8 cellular contexts compared by ENCODE assay signal in genomic region chr15:40439461-40440299, GRCh38. TPM values are rescaled to one million over a fixed set of nuclear protein-coding genes. Genes with fewer than 3 reads are reported as not detected.
A peak's percentile ranks its signal among the peaks of the same experiment; 100 is the strongest.
DNase-seq lines count a peak whose midpoint lies in the region; ATAC-seq, FAIRE-seq and TF ChIP-seq lines count a peak whose summit lies in the region.

No MANE protein-coding gene starts in this region.

- H3K27ac ChIP-seq in OCI-LY3 (ENCODE audit: low read length) (no peak overlapping the region), GM12878 (ENCODE audit: control insufficient read depth, insufficient read depth) (no peak overlapping the region), iPS-20b (ENCODE audit: low read length) (peak overlapping the region; percentile 50), skeletal muscle tissue (ENCODE audit: low read depth, low read length) (no peak overlapping the region)

- H3K9ac ChIP-seq in OCI-LY3 (ENCODE audit: low read length) (peak overlapping the region; percentile 86), GM12878 (ENCODE audit: control insufficient read depth, insufficient read depth, low read length) (peak overlapping the region; percentile 64), iPS-20b (ENCODE audit: low read depth, low read length) (peak overlapping the region; percentile 94; the same call in 1 of the 2 replicates), skeletal muscle tissue (ENCODE audit: low read depth in 1 of 3, low read length in 3 of 3) (peak overlapping the region; percentile 7 to 71 (median 54))

- in situ Hi-C loops in GM12878 (cut with MboI): no loop called here

- H3K36me3 ChIP-seq in OCI-LY3 (replicated peaks; ENCODE audit: low read depth, low read length) (no peaks in the 10 kb centered on the region), GM12878 (ENCODE audit: control insufficient read depth in 2 of 2, insufficient read depth in 2 of 2, low read length in 1 of 2) (no peaks in the 10 kb centered on the region), iPS-20b (ENCODE audit: insufficient read depth, low read depth, low read length) (no peaks in the 10 kb centered on the region), skeletal muscle tissue (ENCODE audit: control insufficient read depth in 3 of 3, insufficient read depth in 3 of 3, low read length in 3 of 3) (no peaks in the 10 kb centered on the region)

- no peak for TF ChIP-seq EP300 in GM12878 (IDR thresholded peaks at IDR 0.05; ENCODE audit: borderline replicate concordance in 1 of 2, control insufficient read depth in 1 of 2, low read depth in 2 of 2, low read length in 2 of 2)

- H3K4me3 ChIP-seq in OCI-LY3 (ENCODE audit: low read length) (peak overlapping the region; percentile 91), GM12878 (peak overlapping the region; percentile 74), iPS-20b (ENCODE audit: low read length) (peak overlapping the region; percentile 92), skeletal muscle tissue (ENCODE audit: low read length in 3 of 3) (peak overlapping the region; percentile 71 to 75 (median 73))

- H3K27me3 ChIP-seq in OCI-LY3 (ENCODE audit: low read depth, low read length) (peaks cover 42% of the 10 kb centered on the region), GM12878 (replicated peaks in 1 of 2; ENCODE audit: control insufficient read depth in 2 of 2, insufficient read depth in 2 of 2, low read length in 1 of 2) (peaks cover 16 to 31% of the 10 kb centered on the region in 2 experiments), iPS-20b (ENCODE audit: insufficient read depth, low read length) (peaks cover 53% of the 10 kb centered on the region), skeletal muscle tissue (ENCODE audit: control insufficient read depth in 3 of 3, insufficient read depth in 3 of 3, low read length in 3 of 3) (peaks cover 35 to 37% (median 35%) of the 10 kb centered on the region in 3 donors)

- H3K4me1 ChIP-seq in OCI-LY3 (ENCODE audit: low read length) (peaks cover 30% of the 10 kb centered on the region), GM12878 (ENCODE audit: control insufficient read depth, insufficient read depth, low read length) (peaks cover 19% of the 10 kb centered on the region), iPS-20b (ENCODE audit: insufficient read depth, low read length) (peaks cover 43% of the 10 kb centered on the region), skeletal muscle tissue (ENCODE audit: control insufficient read depth in 3 of 3, insufficient read depth in 3 of 3, low read length in 3 of 3) (peaks cover 15 to 43% (median 34%) of the 10 kb centered on the region in 3 donors)

- ATAC-seq in GM12878 (peak; percentile 25), GM21529 (IDR thresholded peaks at IDR 0.05; ENCODE audit: unreplicated experiment) (no peak), HG02981 (IDR thresholded peaks at IDR 0.05; ENCODE audit: unreplicated experiment) (no peak)

- H3K9me3 ChIP-seq in OCI-LY3 (ENCODE audit: insufficient read depth, low read length) (no peaks in the 10 kb centered on the region), GM12878 (replicated peaks; ENCODE audit: control insufficient read depth, insufficient read depth, low read length) (no peaks in the 10 kb centered on the region), iPS-20b (ENCODE audit: insufficient read depth, low read depth, low read length) (no peaks in the 10 kb centered on the region), skeletal muscle tissue (ENCODE audit: control insufficient read depth in 3 of 3, low read length in 3 of 3) (no peaks in the 10 kb centered on the region)

- H3K4me2 ChIP-seq in OCI-LY3 (ENCODE audit: low read length): peak overlapping the region; percentile 85
- peak overlapping the region; percentile 99 for H3K4me2 ChIP-seq in GM12878 (ENCODE audit: control insufficient read depth, insufficient read depth)

- 9% methylated on average over 19 of the region's 28 CpGs for WGBS in GM12878 (ENCODE audit: insufficient coverage, insufficient replicate concordance, low lambda C conversion rate, missing lambda C conversion rate)

- peak overlapping the region; percentile 61; the same call in 1 of the 2 replicates for H2AFZ ChIP-seq in OCI-LY3 (ENCODE audit: low read depth, low read length)
- peak overlapping the region; percentile 72 for H2AFZ ChIP-seq in GM12878 (ENCODE audit: control insufficient read depth, low read depth, low read length)

- intact Hi-C loops in GM12878 (cut with micrococcal nuclease; ENCODE audit: unreplicated experiment): loop anchor here (10.0 kb wide), 1 partner anchor 155 kb away; the partner anchor contains the start of gene KNL1

- no peak for TF ChIP-seq POLR2A in GM12878 (IDR thresholded peaks at IDR 0.05; ENCODE audit: low read depth, low read length)

- TF ChIP-seq CTCF in OCI-LY3 (IDR thresholded peaks at IDR 0.05; ENCODE audit: low read depth, low read length) (no peak), GM12878 (IDR thresholded peaks at IDR 0.05 in 2 of 3, conservative IDR thresholded peaks at IDR 0.05 in 1 of 3; ENCODE audit: control insufficient read depth in 2 of 3, extremely low read depth in 1 of 3, insufficient read depth in 1 of 3, low read depth in 3 of 3, low read length in 3 of 3) (no peak)

- no TSS peak for BruUV-seq in GM12878 (replicated peaks; lab: Mats Ljungman, UMichigan)

- POLR2A ChIA-PET in GM12878 (lab: Charles Lee): interaction anchor here (0.9 to 4.1 kb wide), 4 partner anchors 13 to 56 kb away, joined by 3 to 26 read pairs (median 10); partner anchors contain the start of gene IVD

- CTCF ChIA-PET in GM12878 (lab: Yijun Ruan, JAX): interaction anchor here (0.6 to 1.5 kb wide), 13 partner anchors 9 to 116 kb away, joined by 3 to 6 read pairs (median 4); no protein-coding TSS in a partner anchor

- peaks cover 29% of the 10 kb centered on the region for H4K20me1 ChIP-seq in OCI-LY3 (ENCODE audit: insufficient read depth, low read length)
- H4K20me1 ChIP-seq in GM12878 (ENCODE audit: control insufficient read depth, insufficient read depth): peaks cover 20% of the 10 kb centered on the region

- RAD21 ChIA-PET in GM12878 (lab: Charles Lee; ENCODE audit: unreplicated experiment): interaction anchor here (0.6 to 1.8 kb wide), 5 partner anchors 15 to 125 kb away, joined by 3 to 8 read pairs (median 4); partner anchors contain the start of genes CCDC32, IVD and KNSTRN

- peaks cover 36% of the 10 kb centered on the region for H3K79me2 ChIP-seq in OCI-LY3 (ENCODE audit: low read length)
- peaks cover 25% of the 10 kb centered on the region for H3K79me2 ChIP-seq in GM12878 (ENCODE audit: control insufficient read depth, insufficient read depth, low read length)

- SMC1A ChIA-PET in GM12878 (lab: Charles Lee; ENCODE audit: uncharacterized antibody, unreplicated experiment): interaction anchor here (0.6 to 1.3 kb wide), 2 partner anchors 68 to 159 kb away, joined by 3 to 4 read pairs; no protein-coding TSS in a partner anchor

- DNase-seq in activated T-cell treated with anti-CD3 and anti-CD28 coated beads for 1 hour (ENCODE audit: low read depth) (peak; percentile 16), activated T-cell treated with anti-CD3 and anti-CD28 coated beads for 4 hours (no peak), GM12878 (ENCODE audit: low read depth, low spot score) (no peak)

- FAIRE-seq in GM12878 (lab: Jason Lieb, UNC): no peak

- no peak for TF ChIP-seq RAD21 in GM12878 (IDR thresholded peaks at IDR 0.05; ENCODE audit: insufficient read depth, low read depth, low read length)

RNA-seq across cellular contexts. Expression of gene BAHD1, which starts 1.1 kb away (rescaled TPM):
- total RNA-seq in GM12878 (2013; cell fraction: nucleolus; rRNA removed): 23.1 and 25.6 TPM in 2 replicates
- total RNA-seq in GM12878 (2014; rRNA removed): 9.0 and 11.7 TPM in 2 replicates
- 5.1 and 6.0 TPM in 2 replicates for total RNA-seq in GM12878 (2014; rRNA removed; fragmentation: Illumina TruSeq; extraction: Trizol)
- total RNA-seq in GM12878 (2021): 21.7 and 21.8 TPM in 2 replicates
- 7.0 TPM for polyA plus RNA-seq in GM12878 (2011; ENCODE audit: low read depth)
- polyA plus RNA-seq in GM12878 (2011; rRNA removed): 4.5 and 5.6 TPM in 2 replicates
- polyA plus RNA-seq in GM12878 (2011; cell fraction: cytosol; rRNA removed): 6.5 and 7.4 TPM in 2 replicates
- polyA plus RNA-seq in GM12878 (2011; cell fraction: nucleus; rRNA removed): 16.6 and 21.8 TPM in 2 replicates
- 13.0 and 15.3 TPM in 2 replicates for polyA plus RNA-seq in GM12878 (2012)
- polyA plus RNA-seq in GM12878 (2014; fragmentation: Illumina TruSeq; extraction: Trizol): 5.3 and 9.6 TPM in 2 replicates
- polyA plus RNA-seq in GM12878 (2014; fragmentation: Nextera tagmentation; extraction: Ambion mirVana): under 1 TPM; 0.21 to 0.88 TPM
- 11.3 and 13.5 TPM in 2 replicates for polyA plus RNA-seq in GM12878 (2014; rRNA removed)
- 1 to 10 TPM; 1.9 to 2.2 TPM for polyA plus RNA-seq in GM12878 (2016; fragmentation: Nextera tagmentation; extraction: Ambion mirVana)
- 5.5 and 9.1 TPM in 2 replicates for polyA minus RNA-seq in GM12878 (2011; rRNA and poly(A)+ RNA removed)
- polyA minus RNA-seq in GM12878 (2011; cell fraction: cytosol; rRNA and poly(A)+ RNA removed): 4.4 and 5.9 TPM in 2 replicates
- 4.8 and 8.2 TPM in 2 replicates for polyA minus RNA-seq in GM12878 (2011; cell fraction: nucleus; rRNA and poly(A)+ RNA removed)
- total RNA-seq in skeletal muscle tissue: 9.4 TPM

RNA-seq across cellular contexts. Expression of gene CHST14, which starts 31.1 kb away (rescaled TPM):
- 4.1 and 5.4 TPM in 2 replicates for total RNA-seq in GM12878 (2013; cell fraction: nucleolus; rRNA removed)
- total RNA-seq in GM12878 (2014; rRNA removed) (6.0 and 6.8 TPM in 2 replicates), GM12878 (2014; rRNA removed; fragmentation: Illumina TruSeq; extraction: Trizol) (2.5 and 3.0 TPM in 2 replicates), GM12878 (2021) (12.8 and 13.6 TPM in 2 replicates), skeletal muscle tissue (6.8 TPM)
- 5.2 TPM for polyA plus RNA-seq in GM12878 (2011; ENCODE audit: low read depth)
- polyA plus RNA-seq in GM12878 (2011; rRNA removed) (2.3 and 4.0 TPM in 2 replicates), GM12878 (2014; fragmentation: Illumina TruSeq; extraction: Trizol) (6.5 TPM in 2 replicates), GM12878 (2014; fragmentation: Nextera tagmentation; extraction: Ambion mirVana) (1 to 10 TPM; 1.3 to 2.8 TPM), GM12878 (2014; rRNA removed) (5.9 and 6.3 TPM in 2 replicates), GM12878 (2016; fragmentation: Nextera tagmentation; extraction: Ambion mirVana) (1 to 10 TPM; 7.5 to 9.1 TPM)
- 5.8 and 6.2 TPM in 2 replicates for polyA plus RNA-seq in GM12878 (2011; cell fraction: cytosol; rRNA removed)
- 4.2 and 5.8 TPM in 2 replicates for polyA plus RNA-seq in GM12878 (2011; cell fraction: nucleus; rRNA removed)
- polyA plus RNA-seq in GM12878 (2012): 8.3 and 9.3 TPM in 2 replicates
- 4.5 and 5.2 TPM in 2 replicates for polyA minus RNA-seq in GM12878 (2011; rRNA and poly(A)+ RNA removed)
- 3.4 and 4.7 TPM in 2 replicates for polyA minus RNA-seq in GM12878 (2011; cell fraction: cytosol; rRNA and poly(A)+ RNA removed)
- 3.5 and 4.9 TPM in 2 replicates for polyA minus RNA-seq in GM12878 (2011; cell fraction: nucleus; rRNA and poly(A)+ RNA removed)

RNA-seq across cellular contexts. Expression of gene IVD, which starts 34.1 kb away (rescaled TPM):
- 115 and 119 TPM in 2 replicates for total RNA-seq in GM12878 (2013; cell fraction: nucleolus; rRNA removed)
- total RNA-seq in GM12878 (2014; rRNA removed) (31.4 and 32.5 TPM in 2 replicates), GM12878 (2014; rRNA removed; fragmentation: Illumina TruSeq; extraction: Trizol) (23.3 and 25.3 TPM in 2 replicates), GM12878 (2021) (49.2 and 51.7 TPM in 2 replicates), skeletal muscle tissue (33.4 TPM)
- 12.5 TPM for polyA plus RNA-seq in GM12878 (2011; ENCODE audit: low read depth)
- polyA plus RNA-seq in GM12878 (2011; rRNA removed) (50.4 and 50.8 TPM in 2 replicates), GM12878 (2014; fragmentation: Illumina TruSeq; extraction: Trizol) (40.5 and 40.6 TPM in 2 replicates), GM12878 (2014; fragmentation: Nextera tagmentation; extraction: Ambion mirVana) (1 to 10 TPM; 5.3 to 8.2 TPM), GM12878 (2014; rRNA removed) (51.3 and 55.2 TPM in 2 replicates), GM12878 (2016; fragmentation: Nextera tagmentation; extraction: Ambion mirVana) (10 to 100 TPM; 57.7 to 59.8 TPM)
- 71.6 and 81.3 TPM in 2 replicates for polyA plus RNA-seq in GM12878 (2011; cell fraction: cytosol; rRNA removed)
- polyA plus RNA-seq in GM12878 (2011; cell fraction: nucleus; rRNA removed): 60.5 and 63.6 TPM in 2 replicates
- polyA plus RNA-seq in GM12878 (2012): 23.5 and 29.0 TPM in 2 replicates
- polyA minus RNA-seq in GM12878 (2011; rRNA and poly(A)+ RNA removed): 52.2 and 73.8 TPM in 2 replicates
- polyA minus RNA-seq in GM12878 (2011; cell fraction: cytosol; rRNA and poly(A)+ RNA removed): 15.2 and 20.0 TPM in 2 replicates
- polyA minus RNA-seq in GM12878 (2011; cell fraction: nucleus; rRNA and poly(A)+ RNA removed): 34.6 and 52.5 TPM in 2 replicates

RNA-seq across cellular contexts. Expression of gene KNSTRN, which starts 57.2 kb away (rescaled TPM):
- total RNA-seq in GM12878 (2013; cell fraction: nucleolus; rRNA removed): 36.3 and 44.8 TPM in 2 replicates
- total RNA-seq in GM12878 (2014; rRNA removed) (50.3 and 51.7 TPM in 2 replicates), GM12878 (2014; rRNA removed; fragmentation: Illumina TruSeq; extraction: Trizol) (63.4 and 72.1 TPM in 2 replicates), GM12878 (2021) (38.1 and 39.4 TPM in 2 replicates), skeletal muscle tissue (15.7 TPM)
- 13.4 TPM for polyA plus RNA-seq in GM12878 (2011; ENCODE audit: low read depth)
- polyA plus RNA-seq in GM12878 (2011; rRNA removed) (35.5 and 51.2 TPM in 2 replicates), GM12878 (2014; fragmentation: Illumina TruSeq; extraction: Trizol) (57.5 and 60.4 TPM in 2 replicates), GM12878 (2014; fragmentation: Nextera tagmentation; extraction: Ambion mirVana) (10 to 100 TPM; 30.3 to 37.3 TPM), GM12878 (2014; rRNA removed) (41.8 and 42.6 TPM in 2 replicates), GM12878 (2016; fragmentation: Nextera tagmentation; extraction: Ambion mirVana) (10 to 100 TPM; 63.3 to 64.5 TPM)
- polyA plus RNA-seq in GM12878 (2011; cell fraction: cytosol; rRNA removed): 19.7 and 20.1 TPM in 2 replicates
- 17.5 and 24.4 TPM in 2 replicates for polyA plus RNA-seq in GM12878 (2011; cell fraction: nucleus; rRNA removed)
- polyA plus RNA-seq in GM12878 (2012): 13.8 and 20.9 TPM in 2 replicates
- 38.5 and 53.4 TPM in 2 replicates for polyA minus RNA-seq in GM12878 (2011; rRNA and poly(A)+ RNA removed)
- 8.0 and 16.4 TPM in 2 replicates for polyA minus RNA-seq in GM12878 (2011; cell fraction: cytosol; rRNA and poly(A)+ RNA removed)
- polyA minus RNA-seq in GM12878 (2011; cell fraction: nucleus; rRNA and poly(A)+ RNA removed): 9.8 and 16.9 TPM in 2 replicates
